ENCODE assay signal across 26 cellular contexts in genomic region chr10:74891048-74891447, GRCh38.
A peak's percentile ranks its signal among the peaks of the same experiment; 100 is the strongest.
DNase-seq lines count a peak whose midpoint lies in the region; ATAC-seq and TF ChIP-seq lines count a peak whose summit lies in the region.
"Had no signal": no experiment of that assay in that cellular context is flagged by ENCODE, and none has a peak within 500 bp of the region (broad histone marks: within the 10 kb centered on the region; RNA-seq: fewer than 3 reads in every experiment).

No MANE protein-coding gene starts in this region.

- in situ Hi-C loops in G401 (cut with HindIII; ENCODE audit: low sequenced_read_pairs): no loop called here

- no peak for TF ChIP-seq POLR2A in GM18505 (IDR thresholded peaks at IDR 0.05; ENCODE audit: borderline replicate concordance, extremely low read depth, insufficient read depth, insufficient read length)

- no peaks in the 10 kb centered on the region for H3K9me3 Mint-ChIP-seq in CD4-positive, alpha-beta T cell
- peaks cover 0 to 3% (median 0%) of the 10 kb centered on the region in 5 experiments for H3K9me3 Mint-ChIP-seq in brain
- H3K9me3 Mint-ChIP-seq: activated naive CD8-positive, alpha-beta T cell treated with anti-CD3 and anti-CD28 coated beads for 36 hours; activated T-helper 2 cell treated with anti-CD3 and anti-CD28 coated beads, Interferon-gamma antibody, Interleukin-2, Interleukin-4, amounts not matched to agents 10 μg/mL and 5 μg/mL and 100 μg/mL, durations not matched to agents 14 hours and 24 hours and 36 hours; stimulated activated naive CD8-positive, alpha-beta T cell treated with anti-CD3 and anti-CD28 coated beads, Interleukin-15, Interleukin-2, amounts not matched to agents 100 ng/mL and 50 ng/mL, for 24 hours had no signal

- no peak for TF ChIP-seq CTCF in CD4-positive, alpha-beta T cell (IDR thresholded peaks at IDR 0.05)
- no peak for TF ChIP-seq CTCF in brain (conservative IDR thresholded peaks at IDR 0.05)

- POLR2A ChIA-PET in CD4-positive, alpha-beta T cell (lab: Charles Lee): no interaction called here

- intact Hi-C loops in CD4-positive, alpha-beta T cell (cut with DNase I, micrococcal nuclease): no loop called here

- no peak overlapping the region for H3K4me3 Mint-ChIP-seq in CD4-positive, alpha-beta T cell
- peak overlapping the region in 1 of 5 experiments; percentile 72 for H3K4me3 Mint-ChIP-seq in brain
- H3K4me3 Mint-ChIP-seq: activated naive CD8-positive, alpha-beta T cell treated with anti-CD3 and anti-CD28 coated beads for 36 hours; stimulated activated naive CD8-positive, alpha-beta T cell treated with anti-CD3 and anti-CD28 coated beads, Interleukin-15, Interleukin-2, amounts not matched to agents 100 ng/mL and 50 ng/mL, for 24 hours had no signal

- H3K36me3 Mint-ChIP-seq in CD4-positive, alpha-beta T cell (ENCODE audit: low read depth): peaks cover 5% of the 10 kb centered on the region
- H3K36me3 Mint-ChIP-seq in brain: peaks cover 31% of the 10 kb centered on the region

- ATAC-seq in CD4-positive, alpha-beta T cell (ENCODE audit: poor library complexity): no peak
- ATAC-seq in GM21367 (IDR thresholded peaks at IDR 0.05; ENCODE audit: unreplicated experiment) (no peak), GM18505 (IDR thresholded peaks at IDR 0.05; ENCODE audit: unreplicated experiment) (no peak)
- ATAC-seq: GM12878, left lung had no signal

- CTCF ChIA-PET in CD4-positive, alpha-beta T cell (lab: Charles Lee): no interaction called here

- peak overlapping the region; percentile 28 for H3K27ac Mint-ChIP-seq in CD4-positive, alpha-beta T cell
- peak overlapping the region in 4 of 5 experiments; percentile 16 to 89 (median 46) for H3K27ac Mint-ChIP-seq in brain
- H3K27ac Mint-ChIP-seq: activated naive CD8-positive, alpha-beta T cell treated with anti-CD3 and anti-CD28 coated beads for 36 hours; activated T-helper 2 cell treated with anti-CD3 and anti-CD28 coated beads, Interferon-gamma antibody, Interleukin-2, Interleukin-4, amounts not matched to agents 10 μg/mL and 5 μg/mL and 100 μg/mL, durations not matched to agents 14 hours and 24 hours and 36 hours; stimulated activated naive CD8-positive, alpha-beta T cell treated with anti-CD3 and anti-CD28 coated beads, Interleukin-15, Interleukin-2, amounts not matched to agents 100 ng/mL and 50 ng/mL, for 24 hours had no signal

- no peaks in the 10 kb centered on the region for H3K27me3 ChIP-seq in CD4-positive, alpha-beta T cell (ENCODE audit: control insufficient read depth, insufficient read depth, low read length)
- H3K27me3 ChIP-seq: hepatocyte, left lung, sigmoid colon, transverse colon had no signal

- H3K27me3 Mint-ChIP-seq in CD4-positive, alpha-beta T cell: no peaks in the 10 kb centered on the region
- no peaks in the 10 kb centered on the region for H3K27me3 Mint-ChIP-seq in brain
- H3K27me3 Mint-ChIP-seq: activated naive CD8-positive, alpha-beta T cell treated with anti-CD3 and anti-CD28 coated beads for 36 hours; stimulated activated naive CD8-positive, alpha-beta T cell treated with anti-CD3 and anti-CD28 coated beads, Interleukin-15, Interleukin-2, amounts not matched to agents 100 ng/mL and 50 ng/mL, for 24 hours had no signal

- peaks cover 58% of the 10 kb centered on the region for H3K4me1 Mint-ChIP-seq in CD4-positive, alpha-beta T cell (ENCODE audit: low read depth)
- H3K4me1 Mint-ChIP-seq in brain: peaks cover 44% of the 10 kb centered on the region

- H3K9me3 ChIP-seq in CD4-positive, alpha-beta T cell (ENCODE audit: control insufficient read depth, low read length): no peaks in the 10 kb centered on the region
- H3K9me3 ChIP-seq: HAP-1, left lung, sigmoid colon, transverse colon had no signal

- H3K27ac ChIP-seq in CD4-positive, alpha-beta T cell (ENCODE audit: low read depth, low read length): no peak overlapping the region
- H3K27ac ChIP-seq: hepatocyte, HL-60, left lung, parathyroid adenoma, sigmoid colon, transverse colon, WERI-Rb-1 had no signal

- DNase-seq in CD4-positive, alpha-beta T cell: no peak
- DNase-seq in G401 (ENCODE audit: low spot score) (peak; percentile 82), midbrain (lab: John Stamatoyannopoulos, UW) (peak; percentile 28)
- DNase-seq in activated CD4-positive, alpha-beta T cell treated with anti-CD3 and anti-CD28 coated beads for 48 hours: no peak
- DNase-seq: activated CD4-positive, alpha-beta T cell treated with anti-CD3 and anti-CD28 coated beads, Interleukin-2, amount 50 U/mL, for 1 hour; activated naive CD8-positive, alpha-beta T cell treated with anti-CD3 and anti-CD28 coated beads for 36 hours; DND-41; effector CD8-positive, alpha-beta T cell; erythroblast; left lung; NCI-H1092; NCI-H187 treated with DMSO at 0.1 percent for 48 hours; NCI-H526 treated with DMSO at 0.1 percent for 48 hours; sigmoid colon; transverse colon; WERI-Rb-1 had no signal

Comparison
In these comparisons a context has a peak if more than half of its experiments do, and no peak if none do; other contexts are left out.
1. DNase-seq: peak in G401 (single experiment) and midbrain (single experiment); none in CD4-positive, alpha-beta T cell (0 of 10) and activated CD4-positive, alpha-beta T cell treated with anti-CD3 and anti-CD28 coated beads for 48 hours (single experiment).